10 cellular contexts compared by ENCODE assay signal in the genomic region with DNA sequence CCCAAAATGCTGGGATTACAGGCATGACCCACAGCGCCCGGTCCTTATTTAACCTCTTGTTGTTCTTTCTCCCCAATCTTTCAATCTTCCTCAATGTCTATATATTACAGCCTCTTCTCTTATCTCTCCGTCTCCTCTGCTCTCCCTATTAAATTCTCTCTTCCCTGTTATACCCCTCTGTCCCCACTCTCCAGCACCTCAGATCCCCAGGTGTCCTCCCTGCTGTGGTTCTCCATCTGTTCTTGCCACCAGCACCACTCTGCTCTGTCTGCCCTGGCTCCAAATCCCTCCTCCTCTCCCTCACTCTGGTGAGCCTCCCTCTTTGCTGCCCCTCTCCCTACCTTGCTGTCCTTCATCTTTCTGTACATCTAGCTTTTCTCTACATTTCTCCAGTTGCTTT. TPM values are rescaled to one million over a fixed set of nuclear protein-coding genes. Genes with fewer than 3 reads are reported as not detected.
A peak's percentile ranks its signal among the peaks of the same experiment; 100 is the strongest.
DNase-seq lines count a peak whose midpoint lies in the region; TF ChIP-seq lines count a peak whose summit lies in the region.
"Had no signal": no experiment of that assay in that cellular context is flagged by ENCODE, and none has a peak within 500 bp of the region (broad histone marks: within the 10 kb centered on the region; RNA-seq: fewer than 3 reads in every experiment).

No MANE protein-coding gene starts in this region.

- H3K9me3 Mint-ChIP-seq in HFFc6, result peaks cover 30% of the 10 kb centered on the region

- H3K27ac ChIP-seq in BLaER1 (no peak overlapping the region), ascending aorta (peak overlapping the region; percentile 79 to 85)

- H3K4me1 ChIP-seq in BLaER1, result peaks cover 25% of the 10 kb centered on the region
- H3K4me1 ChIP-seq in ascending aorta, result no peaks in the 10 kb centered on the region
- H3K4me1 ChIP-seq in mucosa of stomach (ENCODE audit: control insufficient read depth, insufficient read depth, low read length), result no peaks in the 10 kb centered on the region

- peak overlapping the region; percentile 88 for H3K9ac ChIP-seq in BLaER1
- no peak overlapping the region for H3K9ac ChIP-seq in mucosa of stomach (ENCODE audit: low read length)

- H3K27me3 Mint-ChIP-seq in HFFc6 (ENCODE audit: insufficient read depth), result no peaks in the 10 kb centered on the region

- peak overlapping the region; percentile 85 for H3K4me3 ChIP-seq in BLaER1
- peak overlapping the region; percentile 48 to 84 for H3K4me3 ChIP-seq in ascending aorta
- peak overlapping the region; percentile 89 for H3K4me3 ChIP-seq in mucosa of stomach (ENCODE audit: low read length)

- TF ChIP-seq CTCF in HFFc6 (IDR thresholded peaks at IDR 0.05) (no peak), ascending aorta (IDR thresholded peaks at IDR 0.05) (no peak)

- H3K9me3 ChIP-seq in BLaER1 (no peaks in the 10 kb centered on the region), ascending aorta (no peaks in the 10 kb centered on the region), mucosa of stomach (ENCODE audit: control insufficient read depth, low read length) (no peaks in the 10 kb centered on the region)

- peak overlapping the region; percentile 94 for H3K4me3 Mint-ChIP-seq in HFFc6

- H3K27me3 ChIP-seq in BLaER1, result no peaks in the 10 kb centered on the region
- no peaks in the 10 kb centered on the region for H3K27me3 ChIP-seq in ascending aorta
- no peaks in the 10 kb centered on the region for H3K27me3 ChIP-seq in mucosa of stomach (ENCODE audit: control insufficient read depth, insufficient read depth, low read length)

- peak overlapping the region; percentile 98 for H3K4me2 ChIP-seq in BLaER1

- peak overlapping the region; percentile 74; the same call in 1 of the 2 replicates for H3K27ac Mint-ChIP-seq in HFFc6

- peaks cover 22% of the 10 kb centered on the region for H3K36me3 ChIP-seq in BLaER1
- H3K36me3 ChIP-seq in ascending aorta, result peaks cover 0 to 13% of the 10 kb centered on the region in 2 donors
- H3K36me3 ChIP-seq in mucosa of stomach (ENCODE audit: control insufficient read depth, insufficient read depth, low read length), result no peaks in the 10 kb centered on the region

- peaks cover 28% of the 10 kb centered on the region for H3K36me3 Mint-ChIP-seq in HFFc6 (ENCODE audit: low read depth)

- no peaks in the 10 kb centered on the region for H4K20me1 ChIP-seq in BLaER1

- intact Hi-C loops in ascending aorta (cut with DNase I), result loop anchor here (5.0 to 10.0 kb wide), 2 partner anchors 72 to 159 kb away; partner anchors contain the start of gene ZNF468

- peaks cover 11% of the 10 kb centered on the region for H3K4me1 Mint-ChIP-seq in HFFc6 (ENCODE audit: low read depth)

- DNase-seq in HFFc6, result no peak
- no peak for DNase-seq in ascending aorta (ENCODE audit: low spot score in 2 of 2)
- no peak for DNase-seq in NK-92 treated with Interleukin-12 subunit alpha and Interleukin-12 subunit beta, amount 100 ng/mL, for 24 hours (lab: John Stamatoyannopoulos, UW)
- no peak for DNase-seq in activated gamma-delta T cell treated with Interleukin-2 at 50 U/mL for 16 hours
- no peak for DNase-seq in 8988T
- DNase-seq in NCI-H748 treated with DMSO at 0.1 percent for 48 hours (lab: John Stamatoyannopoulos, UW), result no peak
- DNase-seq: anterior cingulate cortex, NCI-H1694 treated with DMSO at 0.1 percent for 48 hours had no signal

RNA-seq across cellular contexts. Expression of gene ZNF600, which starts 1.1 kb away (rescaled TPM):
- total RNA-seq in HFFc6 (2021; fragmentation: NEBNext Ultra II Directional; extraction: Animal tissue kit (Norgen Biotek cat#: 25700)), result 1 to 10 TPM; 2.1 to 3.7 (median 3.1) TPM
- total RNA-seq in ascending aorta, result 4.8 TPM

RNA-seq across cellular contexts. Expression of gene ZNF28, which starts 35.9 kb away (rescaled TPM):
- total RNA-seq in HFFc6 (2021; fragmentation: NEBNext Ultra II Directional; extraction: Animal tissue kit (Norgen Biotek cat#: 25700)), result 10 to 100 TPM in 5 of 6 experiments, 1 to 10 TPM in 1; 9.2 to 13.6 (median 11.9) TPM
- total RNA-seq in ascending aorta, result 78.0 TPM

RNA-seq across cellular contexts. Expression of gene ZNF611, which starts 50.7 kb away (rescaled TPM):
- 10 to 100 TPM; 11.3 to 15.0 (median 13.5) TPM for total RNA-seq in HFFc6 (2021; fragmentation: NEBNext Ultra II Directional; extraction: Animal tissue kit (Norgen Biotek cat#: 25700))
- 13.1 TPM for total RNA-seq in ascending aorta
